17 cellular contexts compared by ENCODE assay signal in the genomic region with DNA sequence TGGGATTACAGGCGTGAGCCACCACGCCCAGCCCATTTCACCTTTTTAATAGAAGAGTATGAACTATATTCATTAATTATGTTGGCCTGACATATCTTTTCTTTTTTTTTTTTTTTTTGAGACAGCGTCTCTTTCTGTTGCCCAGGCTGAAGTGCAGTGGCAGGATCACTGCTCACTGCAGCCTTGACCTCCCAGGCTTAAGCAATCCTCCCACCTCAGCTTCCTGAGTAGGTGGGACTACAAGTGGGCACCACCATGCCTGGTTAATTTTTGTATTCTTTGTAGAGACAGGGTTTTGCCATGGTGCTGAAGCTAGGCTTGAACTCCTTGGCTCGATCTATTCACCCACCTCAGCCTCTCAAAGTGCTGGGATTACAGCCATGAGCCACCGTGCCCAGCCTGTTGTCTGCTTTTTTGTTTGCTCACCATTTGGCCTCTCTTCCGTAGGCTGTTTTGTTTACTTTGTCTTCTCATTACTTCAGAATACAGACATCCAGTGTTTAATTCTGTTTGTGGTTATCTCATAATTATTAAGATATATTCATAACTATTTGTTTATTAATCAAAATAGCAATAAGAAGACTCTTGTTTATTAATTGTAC. TPM values are rescaled to one million over a fixed set of nuclear protein-coding genes. Genes with fewer than 3 reads are reported as not detected.
DNase-seq lines count a peak whose midpoint lies in the region; ATAC-seq and TF ChIP-seq lines count a peak whose summit lies in the region.
"Had no signal": no experiment of that assay in that cellular context is flagged by ENCODE, and none has a peak within 500 bp of the region (broad histone marks: within the 10 kb centered on the region; RNA-seq: fewer than 3 reads in every experiment).

No MANE protein-coding gene starts in this region.

- CTCF ChIA-PET in CD4-positive, alpha-beta T cell (lab: Charles Lee), result no interaction called here

- no peak overlapping the region for H3K27ac Mint-ChIP-seq in CD4-positive, alpha-beta T cell
- H3K27ac Mint-ChIP-seq: CD8-positive, alpha-beta memory T cell; HFFc6 had no signal

- TF ChIP-seq CTCF in liver (IDR thresholded peaks at IDR 0.05; ENCODE audit: low read depth, low read length, missing input control), result no peak
- no peak for TF ChIP-seq CTCF in CD4-positive, alpha-beta T cell (IDR thresholded peaks at IDR 0.05)

- H3K9me3 Mint-ChIP-seq in CD4-positive, alpha-beta T cell, result peaks cover 3% of the 10 kb centered on the region
- H3K9me3 Mint-ChIP-seq: CD14-positive monocyte, HFFc6 had no signal

- H3K9me3 ChIP-seq in liver (ENCODE audit: control insufficient read depth in 4 of 4, low read length in 3 of 4), result no peaks in the 10 kb centered on the region
- H3K9me3 ChIP-seq in CD4-positive, alpha-beta T cell (ENCODE audit: control insufficient read depth, low read length), result no peaks in the 10 kb centered on the region
- H3K9me3 ChIP-seq: Caco-2 had no signal

- H3K4me3 ChIP-seq in liver (ENCODE audit: low read depth in 1 of 3, low read length in 3 of 3), result no peak overlapping the region
- H3K4me3 ChIP-seq: K562 had no signal

- no peaks in the 10 kb centered on the region for H3K27me3 ChIP-seq in liver (ENCODE audit: control insufficient read depth in 4 of 4, insufficient read depth in 4 of 4, low read length in 3 of 4)
- no peaks in the 10 kb centered on the region for H3K27me3 ChIP-seq in CD4-positive, alpha-beta T cell (ENCODE audit: control insufficient read depth, insufficient read depth, low read length)

- DNase-seq in NCI-H510A treated with DMSO at 0.1 percent for 48 hours (lab: John Stamatoyannopoulos, UW), result peak; percentile 50
- no peak for DNase-seq in NCI-H510A (lab: John Stamatoyannopoulos, UW)
- peak; percentile 32 for DNase-seq in NCI-H2029 (lab: John Stamatoyannopoulos, UW)
- peak; percentile 28 for DNase-seq in NCI-H2196 (lab: John Stamatoyannopoulos, UW; ENCODE audit: unreplicated experiment)
- no peak for DNase-seq in CD4-positive, alpha-beta T cell
- DNase-seq: Caco-2; CD8-positive, alpha-beta memory T cell; DMS79 treated with DMSO at 0.1 percent for 48 hours; EL; HCEC 1CT; HFFc6 had no signal

- no peak overlapping the region for H3K27ac ChIP-seq in liver (ENCODE audit: low read depth in 1 of 2, low read length in 2 of 2)
- H3K27ac ChIP-seq in CD4-positive, alpha-beta T cell (ENCODE audit: low read depth, low read length), result no peak overlapping the region
- H3K27ac ChIP-seq: HL-60 had no signal

- no peaks in the 10 kb centered on the region for H3K4me1 Mint-ChIP-seq in CD4-positive, alpha-beta T cell (ENCODE audit: low read depth)
- H3K4me1 Mint-ChIP-seq: CD14-positive monocyte; CD8-positive, alpha-beta memory T cell had no signal

- H3K4me1 ChIP-seq in liver (ENCODE audit: control insufficient read depth in 4 of 4, insufficient read depth in 4 of 4, low read length in 3 of 4), result peaks cover 0 to 3% (median 1%) of the 10 kb centered on the region in 4 donors
- H3K4me1 ChIP-seq: Caco-2 had no signal

- H3K27me3 Mint-ChIP-seq in CD4-positive, alpha-beta T cell, result no peaks in the 10 kb centered on the region
- H3K27me3 Mint-ChIP-seq: CD8-positive, alpha-beta memory T cell had no signal

- no peak for TF ChIP-seq RAD21 in liver (IDR thresholded peaks at IDR 0.05)

- H3K9ac ChIP-seq in liver (ENCODE audit: low read depth in 1 of 2, low read length in 2 of 2), result no peak overlapping the region

- H3K36me3 ChIP-seq in liver (ENCODE audit: control insufficient read depth in 4 of 4, insufficient read depth in 3 of 4, low read depth in 1 of 4, low read length in 3 of 4), result no peaks in the 10 kb centered on the region

- intact Hi-C loops in CD4-positive, alpha-beta T cell (cut with DNase I, micrococcal nuclease), result no loop called here

- ATAC-seq in GM21528 (IDR thresholded peaks at IDR 0.05; ENCODE audit: low FRiP score, unreplicated experiment) (no peak), HG02852 (IDR thresholded peaks at IDR 0.05; ENCODE audit: unreplicated experiment) (no peak)
- ATAC-seq in CD4-positive, alpha-beta T cell (ENCODE audit: poor library complexity), result no peak
- ATAC-seq: K562 had no signal

- POLR2A ChIA-PET in CD4-positive, alpha-beta T cell (lab: Charles Lee), result no interaction called here

- H3K4me3 Mint-ChIP-seq in CD4-positive, alpha-beta T cell, result no peak overlapping the region
- H3K4me3 Mint-ChIP-seq: CD14-positive monocyte; CD8-positive, alpha-beta memory T cell; HFFc6 had no signal

- no peaks in the 10 kb centered on the region for H3K36me3 Mint-ChIP-seq in CD4-positive, alpha-beta T cell (ENCODE audit: low read depth)
- H3K36me3 Mint-ChIP-seq: CD14-positive monocyte; CD8-positive, alpha-beta memory T cell had no signal

- WGBS in liver, result 45% methylated on average over 6 of the region's 6 CpGs

TF ChIP-seq in liver, 16 proteins besides CTCF, POLR2A, EP300 and RAD21:
- TF ChIP-seq FOXA1 (IDR thresholded peaks at IDR 0.05) (no peak), RXRA (IDR thresholded peaks at IDR 0.05) (peak; percentile 15 to 39), EGR1 (IDR thresholded peaks at IDR 0.05; ENCODE audit: low read depth in 2 of 2) (no peak), NR2F2 (IDR thresholded peaks at IDR 0.05) (peak; percentile 54), TAF1 (conservative IDR thresholded peaks at IDR 0.05) (no peak), YY1 (IDR thresholded peaks at IDR 0.05) (no peak), JUND (IDR thresholded peaks at IDR 0.05) (no peak), FOXA2 (IDR thresholded peaks at IDR 0.05) (no peak), SP1 (IDR thresholded peaks at IDR 0.05) (peak; percentile 25)

RNA-seq across cellular contexts. Expression of a gene that starts 16.3 kb away (rescaled TPM):
- total RNA-seq in liver, result 10 to 100 TPM; 38.1 to 49.5 TPM
- 10 to 100 TPM; 14.2 to 14.8 TPM for polyA plus RNA-seq in liver
- not detected for total RNA-seq in CD4-positive, alpha-beta T cell
- total RNA-seq: CD8-positive, alpha-beta memory T cell had no signal
- polyA plus RNA-seq: K562 had no signal

Comparison
In these comparisons a context has a peak if more than half of its experiments do, and no peak if none do; other contexts are left out.
1. DNase-seq: peak in NCI-H510A treated with DMSO at 0.1 percent for 48 hours (single experiment), NCI-H2029 (single experiment) and NCI-H2196 (single experiment); none in NCI-H510A (single experiment) and CD4-positive, alpha-beta T cell (0 of 10).
2. RNA of a gene that starts 16.3 kb away (total RNA-seq): 38.1 to 49.5 TPM in liver; not detected in CD4-positive, alpha-beta T cell; every median in the first group is over 10 times any median in the second.